In genomic region chr2:160703648-160704585, GRCh38 we compare ENCODE assay signal across 8 cellular contexts.
DNase-seq lines count a peak whose midpoint lies in the region; ATAC-seq lines count a peak whose summit lies in the region.

No MANE protein-coding gene starts in this region.

- H3K9me3 ChIP-seq in ectodermal cell (ENCODE audit: control insufficient read depth, low read length), result no peaks in the 10 kb centered on the region

- DNase-seq in activated T-cell treated with anti-CD3 and anti-CD28 coated beads, Interleukin-2, amount 50 U/mL, for 24 hours, result peak; percentile 31
- no peak for DNase-seq in activated T-cell treated with anti-CD3 and anti-CD28 coated beads, Interleukin-2, amount 50 U/mL, for 1 hour
- DNase-seq in NAMALWA (ENCODE audit: low spot score) (peak; percentile 36), DMS79 treated with DMSO at 0.1 percent for 48 hours (lab: John Stamatoyannopoulos, UW) (no peak), DMS153 treated with DMSO at 0.1 percent for 48 hours (lab: John Stamatoyannopoulos, UW; ENCODE audit: unreplicated experiment) (no peak)
- DNase-seq in stimulated activated naive CD8-positive, alpha-beta T cell treated with anti-CD3 and anti-CD28 coated beads, Interleukin-15, amount 100 ng/mL, for 72 hours, result peak; percentile 17 to 21

- no peak overlapping the region for H3K27ac Mint-ChIP-seq in activated T-cell treated with anti-CD3 and anti-CD28 coated beads, Interleukin-2, amount 50 U/mL, for 24 hours
- no peak overlapping the region for H3K27ac Mint-ChIP-seq in stimulated activated naive CD8-positive, alpha-beta T cell treated with anti-CD3 and anti-CD28 coated beads, Interleukin-15, amount 100 ng/mL, for 72 hours

- H3K4me1 ChIP-seq in ectodermal cell (ENCODE audit: control insufficient read depth, insufficient read depth, low read length), result peaks cover 13% of the 10 kb centered on the region

- peaks cover 13% of the 10 kb centered on the region for H3K4me1 Mint-ChIP-seq in activated T-cell treated with anti-CD3 and anti-CD28 coated beads, Interleukin-2, amount 50 U/mL, for 24 hours (ENCODE audit: low read depth)
- peaks cover 17% of the 10 kb centered on the region for H3K4me1 Mint-ChIP-seq in stimulated activated naive CD8-positive, alpha-beta T cell treated with anti-CD3 and anti-CD28 coated beads, Interleukin-15, amount 100 ng/mL, for 72 hours

- no peaks in the 10 kb centered on the region for H3K27me3 Mint-ChIP-seq in activated T-cell treated with anti-CD3 and anti-CD28 coated beads, Interleukin-2, amount 50 U/mL, for 24 hours
- H3K27me3 Mint-ChIP-seq in stimulated activated naive CD8-positive, alpha-beta T cell treated with anti-CD3 and anti-CD28 coated beads, Interleukin-15, amount 100 ng/mL, for 72 hours, result no peaks in the 10 kb centered on the region

- no peaks in the 10 kb centered on the region for H3K27me3 ChIP-seq in ectodermal cell (ENCODE audit: control insufficient read depth, insufficient read depth, low read length, poor library complexity, severe bottlenecking)

- no peak overlapping the region for H3K4me3 Mint-ChIP-seq in activated T-cell treated with anti-CD3 and anti-CD28 coated beads, Interleukin-2, amount 50 U/mL, for 24 hours
- H3K4me3 Mint-ChIP-seq in stimulated activated naive CD8-positive, alpha-beta T cell treated with anti-CD3 and anti-CD28 coated beads, Interleukin-15, amount 100 ng/mL, for 72 hours, result peak overlapping the region in 1 of 2 donors; percentile 61

- no peaks in the 10 kb centered on the region for H3K36me3 Mint-ChIP-seq in activated T-cell treated with anti-CD3 and anti-CD28 coated beads, Interleukin-2, amount 50 U/mL, for 24 hours (ENCODE audit: low read depth)

- H3K9me3 Mint-ChIP-seq in activated T-cell treated with anti-CD3 and anti-CD28 coated beads, Interleukin-2, amount 50 U/mL, for 24 hours, result peaks cover 5% of the 10 kb centered on the region
- H3K9me3 Mint-ChIP-seq in stimulated activated naive CD8-positive, alpha-beta T cell treated with anti-CD3 and anti-CD28 coated beads, Interleukin-15, amount 100 ng/mL, for 72 hours, result peaks cover 0 to 8% of the 10 kb centered on the region in 2 donors

- no peaks in the 10 kb centered on the region for H3K36me3 ChIP-seq in ectodermal cell (ENCODE audit: control insufficient read depth, insufficient read depth, low read length)

- H3K4me3 ChIP-seq in ectodermal cell (ENCODE audit: insufficient read depth, low read depth, low read length), result no peak overlapping the region

- ATAC-seq in HG02763 (IDR thresholded peaks at IDR 0.05; ENCODE audit: unreplicated experiment), result peak; percentile 86
- peak; percentile 85 for ATAC-seq in stimulated activated naive CD8-positive, alpha-beta T cell treated with anti-CD3 and anti-CD28 coated beads, Interleukin-15, amount 100 ng/mL, for 72 hours

- 16 to 17% methylated on average over 8 of the region's 8 CpGs for WGBS in ectodermal cell, 2 experiments

- H3K27ac ChIP-seq in ectodermal cell (ENCODE audit: insufficient read depth, low read depth, low read length, poor library complexity, severe bottlenecking), result peak overlapping the region; percentile 11

Comparison
In these comparisons a context has a peak if more than half of its experiments do, and no peak if none do; other contexts are left out.
1. DNase-seq: peak in activated T-cell treated with anti-CD3 and anti-CD28 coated beads, Interleukin-2, amount 50 U/mL, for 24 hours (single experiment), NAMALWA (single experiment) and stimulated activated naive CD8-positive, alpha-beta T cell treated with anti-CD3 and anti-CD28 coated beads, Interleukin-15, amount 100 ng/mL, for 72 hours (2 of 2); none in activated T-cell treated with anti-CD3 and anti-CD28 coated beads, Interleukin-2, amount 50 U/mL, for 1 hour (single experiment), DMS79 treated with DMSO at 0.1 percent for 48 hours (single experiment) and DMS153 treated with DMSO at 0.1 percent for 48 hours (single experiment).